In the genomic region with DNA sequence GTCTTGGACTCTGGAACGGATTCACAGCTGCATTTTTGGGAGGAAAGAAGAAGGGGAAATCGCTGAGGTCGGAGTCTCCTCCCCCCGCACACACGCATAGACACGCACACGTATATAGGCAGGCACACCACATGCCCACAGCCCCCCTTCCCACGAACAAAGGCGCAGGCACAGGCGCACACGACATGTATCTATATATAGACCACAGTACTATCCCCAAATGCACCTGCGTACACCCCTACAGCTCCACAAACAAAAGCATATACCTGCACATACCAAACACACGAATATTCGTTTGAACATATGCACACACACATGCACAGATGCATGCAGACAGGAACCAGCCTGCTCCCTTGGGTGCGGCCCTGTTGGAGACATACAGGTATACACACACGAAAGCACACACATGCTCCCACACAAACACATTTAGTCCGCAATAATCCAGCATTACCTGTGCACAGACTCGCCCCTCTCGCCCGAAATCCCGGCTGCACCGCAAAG, we compare ENCODE assay signal across 1 cellular context.
TF ChIP-seq lines count a peak whose summit lies in the region.

No MANE protein-coding gene starts in this region.

TF ChIP-seq in GM23338, 12 proteins besides CTCF, POLR2A, EP300 and RAD21 (continued from another document):
- TF ChIP-seq ZNF462 (CRISPR knock-in tag; IDR thresholded peaks at IDR 0.05) = no peak
- TF ChIP-seq EZH2 (IDR thresholded peaks at IDR 0.05; ENCODE audit: low read depth, unreplicated experiment) = no peak
- no peak; the same call in 1 of the 2 replicates for TF ChIP-seq POLR2AphosphoS5 (IDR thresholded peaks at IDR 0.05; ENCODE audit: low read depth)
- no peak for TF ChIP-seq ZNF114 (CRISPR knock-in tag; IDR thresholded peaks at IDR 0.05)
- no peak for TF ChIP-seq CREB1 (CRISPR knock-in tag; IDR thresholded peaks at IDR 0.05; ENCODE audit: low read depth)
- TF ChIP-seq, protein P1, sequence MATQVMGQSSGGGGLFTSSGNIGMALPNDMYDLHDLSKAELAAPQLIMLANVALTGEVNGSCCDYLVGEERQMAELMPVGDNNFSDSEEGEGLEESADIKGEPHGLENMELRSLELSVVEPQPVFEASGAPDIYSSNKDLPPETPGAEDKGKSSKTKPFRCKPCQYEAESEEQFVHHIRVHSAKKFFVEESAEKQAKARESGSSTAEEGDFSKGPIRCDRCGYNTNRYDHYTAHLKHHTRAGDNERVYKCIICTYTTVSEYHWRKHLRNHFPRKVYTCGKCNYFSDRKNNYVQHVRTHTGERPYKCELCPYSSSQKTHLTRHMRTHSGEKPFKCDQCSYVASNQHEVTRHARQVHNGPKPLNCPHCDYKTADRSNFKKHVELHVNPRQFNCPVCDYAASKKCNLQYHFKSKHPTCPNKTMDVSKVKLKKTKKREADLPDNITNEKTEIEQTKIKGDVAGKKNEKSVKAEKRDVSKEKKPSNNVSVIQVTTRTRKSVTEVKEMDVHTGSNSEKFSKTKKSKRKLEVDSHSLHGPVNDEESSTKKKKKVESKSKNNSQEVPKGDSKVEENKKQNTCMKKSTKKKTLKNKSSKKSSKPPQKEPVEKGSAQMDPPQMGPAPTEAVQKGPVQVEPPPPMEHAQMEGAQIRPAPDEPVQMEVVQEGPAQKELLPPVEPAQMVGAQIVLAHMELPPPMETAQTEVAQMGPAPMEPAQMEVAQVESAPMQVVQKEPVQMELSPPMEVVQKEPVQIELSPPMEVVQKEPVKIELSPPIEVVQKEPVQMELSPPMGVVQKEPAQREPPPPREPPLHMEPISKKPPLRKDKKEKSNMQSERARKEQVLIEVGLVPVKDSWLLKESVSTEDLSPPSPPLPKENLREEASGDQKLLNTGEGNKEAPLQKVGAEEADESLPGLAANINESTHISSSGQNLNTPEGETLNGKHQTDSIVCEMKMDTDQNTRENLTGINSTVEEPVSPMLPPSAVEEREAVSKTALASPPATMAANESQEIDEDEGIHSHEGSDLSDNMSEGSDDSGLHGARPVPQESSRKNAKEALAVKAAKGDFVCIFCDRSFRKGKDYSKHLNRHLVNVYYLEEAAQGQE (IDR thresholded peaks at IDR 0.05; ENCODE audit: unreplicated experiment) = no peak
- TF ChIP-seq JUNB (IDR thresholded peaks at IDR 0.05; ENCODE audit: unreplicated experiment) = no peak
- no peak for TF ChIP-seq NANOG (IDR thresholded peaks at IDR 0.05; ENCODE audit: borderline replicate concordance)
- TF ChIP-seq ZNF331 (CRISPR knock-in tag; IDR thresholded peaks at IDR 0.05; ENCODE audit: low read depth) = no peak
- TF ChIP-seq STAT1 (IDR thresholded peaks at IDR 0.05; ENCODE audit: unreplicated experiment) = no peak
